In the genomic region with DNA sequence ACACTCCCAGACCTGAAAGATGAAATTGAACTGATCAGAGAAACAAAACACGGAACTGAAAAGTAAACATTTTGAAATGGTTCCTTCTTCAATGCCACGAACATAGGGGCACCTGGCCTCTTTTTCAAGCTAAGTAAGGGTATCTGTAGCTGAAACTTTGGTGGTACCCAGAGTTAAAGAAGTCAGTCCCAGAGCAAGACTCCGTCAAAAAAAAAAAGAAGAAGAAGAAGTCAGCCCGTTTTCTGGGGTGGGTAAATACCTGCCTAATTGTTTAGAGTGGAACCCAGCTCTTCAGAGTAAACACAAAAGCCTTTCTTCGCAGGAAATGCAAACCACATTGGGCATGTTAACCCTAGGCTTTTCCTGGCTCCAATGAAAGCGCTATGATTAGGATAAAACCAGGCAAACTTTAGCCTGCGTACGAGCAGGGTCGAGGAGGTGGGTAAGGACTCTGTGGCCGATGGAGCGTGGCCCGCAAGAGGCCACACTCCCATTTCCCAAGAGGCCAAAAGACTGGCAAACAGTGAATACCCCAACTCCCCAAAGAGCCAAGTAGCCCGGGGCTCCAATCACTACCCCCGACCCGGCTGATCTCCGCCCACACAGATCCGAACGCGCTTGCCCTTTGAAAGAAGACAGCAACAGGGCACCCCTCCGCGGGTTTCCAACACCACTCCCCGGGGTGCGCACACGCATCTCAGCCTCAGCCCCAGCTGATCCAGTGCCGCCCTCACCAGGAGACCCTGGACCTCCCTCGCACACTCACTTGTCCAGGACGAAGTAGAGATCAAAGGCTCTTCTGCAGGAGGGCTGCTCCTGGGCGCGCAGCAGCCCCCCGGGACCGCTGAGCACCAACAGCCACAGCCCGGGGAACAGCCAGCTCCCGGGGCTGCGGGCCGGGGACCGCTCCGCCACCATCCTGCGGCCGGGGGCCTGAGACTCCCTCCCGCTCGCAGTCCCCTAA, we compare ENCODE assay signal across 8 cellular contexts. TPM values are rescaled to one million over a fixed set of nuclear protein-coding genes. Genes with fewer than 3 reads are reported as not detected.
DNase-seq lines count a peak whose midpoint lies in the region; ATAC-seq and TF ChIP-seq lines count a peak whose summit lies in the region.

No MANE protein-coding gene starts in this region.

- H3K4me1 Mint-ChIP-seq in glutamatergic neuron (ENCODE audit: low read depth, unreplicated experiment), result peaks cover 8% of the 10 kb centered on the region

- intact Hi-C loops in posterior cingulate gyrus (cut with DNase I), result no loop called here

- peak; percentile 11 for DNase-seq in AG08395 (ENCODE audit: low spot score)
- peak; percentile 90 for DNase-seq in RKO (ENCODE audit: low spot score)
- peak; percentile 40 for DNase-seq in activated gamma-delta T cell treated with Interleukin-2 at 50 U/mL for 16 hours
- peak; percentile 67 for DNase-seq in glutamatergic neuron
- peak in 7 of 10 donors; percentile 8 to 84 (median 26) for DNase-seq in posterior cingulate gyrus
- no peak for DNase-seq in cortex of kidney (lab: John Stamatoyannopoulos, UW)

- H3K36me3 Mint-ChIP-seq in glutamatergic neuron (ENCODE audit: unreplicated experiment), result no peaks in the 10 kb centered on the region

- peaks cover 10% of the 10 kb centered on the region for H3K9me3 Mint-ChIP-seq in glutamatergic neuron (ENCODE audit: unreplicated experiment)

- TF ChIP-seq CTCF in glutamatergic neuron (IDR thresholded peaks at IDR 0.05; ENCODE audit: partially characterized antibody, unreplicated experiment), result no peak

- peak overlapping the region; percentile 98 for H3K27ac Mint-ChIP-seq in glutamatergic neuron (ENCODE audit: unreplicated experiment)

- peaks cover 5% of the 10 kb centered on the region for H3K27me3 Mint-ChIP-seq in glutamatergic neuron (ENCODE audit: unreplicated experiment)

- H3K4me3 Mint-ChIP-seq in glutamatergic neuron (ENCODE audit: unreplicated experiment), result peak overlapping the region; percentile 97

- ATAC-seq in GM19025 (IDR thresholded peaks at IDR 0.05; ENCODE audit: low read depth, unreplicated experiment) (peak; percentile 26), HG03139 (IDR thresholded peaks at IDR 0.05; ENCODE audit: unreplicated experiment) (peak; percentile 25)

RNA-seq across cellular contexts. Expression of a gene that starts 1.1 kb away (rescaled TPM):
- total RNA-seq in glutamatergic neuron (ENCODE audit: unreplicated experiment), result 47.8 TPM
